8 cellular contexts compared by ENCODE assay signal in genomic region chr18:22558945-22559385, GRCh38.
DNase-seq lines count a peak whose midpoint lies in the region; ATAC-seq and TF ChIP-seq lines count a peak whose summit lies in the region.

No MANE protein-coding gene starts in this region.

- ATAC-seq in GM18502 (IDR thresholded peaks at IDR 0.05; ENCODE audit: poor library complexity, unreplicated experiment) = no peak

- H3K9me3 ChIP-seq in right atrium auricular region = no peaks in the 10 kb centered on the region

- peak overlapping the region in 1 of 2 donors; percentile 64 for H3K4me3 Mint-ChIP-seq in CD14-positive monocyte

- H3K36me3 ChIP-seq in right atrium auricular region = no peaks in the 10 kb centered on the region

- H3K9me3 Mint-ChIP-seq in CD14-positive monocyte = peaks cover 0 to 8% (median 4%) of the 10 kb centered on the region in 7 donors

- no peaks in the 10 kb centered on the region for H3K27me3 ChIP-seq in right atrium auricular region

- H3K4me1 Mint-ChIP-seq in CD14-positive monocyte = peaks cover 2% of the 10 kb centered on the region

- intact Hi-C loops in CD14-positive monocyte (cut with micrococcal nuclease) = no loop called here

- DNase-seq in EL (peak; percentile 75), right atrium auricular region (ENCODE audit: low spot score) (peak; percentile 93), pulmonary artery endothelial cell (ENCODE audit: low read depth, low spot score) (peak; percentile 51), SIG-M5 (lab: John Stamatoyannopoulos, UW) (no peak), CD14-positive monocyte (ENCODE audit: low spot score) (no peak), hippocampal formation (lab: John Stamatoyannopoulos, UW) (no peak)

- H3K27ac Mint-ChIP-seq in CD14-positive monocyte = no peak overlapping the region

- peak overlapping the region; percentile 59 for H3K4me3 ChIP-seq in WI38 (ENCODE audit: low read depth, low read length)
- H3K4me3 ChIP-seq in right atrium auricular region = peak overlapping the region; percentile 43 to 59

- peaks cover 40 to 60% (median 54%) of the 10 kb centered on the region in 3 donors for H3K27me3 Mint-ChIP-seq in CD14-positive monocyte (ENCODE audit: low read depth in 3 of 3)

- TF ChIP-seq CTCF in WI38 (IDR thresholded peaks at IDR 0.05; ENCODE audit: low read depth, low read length) (no peak), right atrium auricular region (IDR thresholded peaks at IDR 0.05) (no peak), CD14-positive monocyte (IDR thresholded peaks at IDR 0.05) (no peak)

- peaks cover 0 to 13% of the 10 kb centered on the region in 2 donors for H3K4me1 ChIP-seq in right atrium auricular region

- no peaks in the 10 kb centered on the region for H3K36me3 Mint-ChIP-seq in CD14-positive monocyte

- H3K27ac ChIP-seq in right atrium auricular region = peak overlapping the region; percentile 97 to 100

Comparison
In these comparisons a context has a peak if more than half of its experiments do, and no peak if none do; other contexts are left out.
1. DNase-seq: peak in EL (single experiment), right atrium auricular region (single experiment) and pulmonary artery endothelial cell (single experiment); none in SIG-M5 (single experiment), CD14-positive monocyte (single experiment) and hippocampal formation (0 of 2).